ENCODE assay signal across 17 cellular contexts in the genomic region with DNA sequence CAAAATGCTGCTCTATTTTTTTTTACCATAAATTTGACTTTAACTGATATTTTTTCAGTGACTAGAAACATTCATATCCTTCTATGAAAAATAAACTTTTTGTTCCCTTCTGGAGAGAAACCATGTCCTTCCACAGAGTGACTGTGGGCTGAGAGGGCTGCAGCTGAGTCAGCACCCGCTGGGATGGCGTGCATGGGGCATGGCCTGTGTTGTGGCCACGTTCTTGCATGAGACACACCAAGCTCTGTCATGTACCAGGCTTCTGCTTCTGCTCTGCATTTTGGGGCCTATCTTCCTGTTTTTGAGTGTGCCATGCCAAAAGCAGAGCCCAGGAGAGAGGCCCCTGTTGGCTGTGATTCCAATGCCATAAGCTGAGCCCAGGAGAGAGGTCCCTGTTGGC. TPM values are rescaled to one million over a fixed set of nuclear protein-coding genes. Genes with fewer than 3 reads are reported as not detected.
DNase-seq lines count a peak whose midpoint lies in the region; ATAC-seq and TF ChIP-seq lines count a peak whose summit lies in the region.
"Had no signal": no experiment of that assay in that cellular context is flagged by ENCODE, and none has a peak within 500 bp of the region (broad histone marks: within the 10 kb centered on the region; RNA-seq: fewer than 3 reads in every experiment).

No MANE protein-coding gene starts in this region.

- no peak overlapping the region for H3K18ac ChIP-seq in trophoblast cell (ENCODE audit: low read length)

- H3K79me1 ChIP-seq in trophoblast cell (ENCODE audit: low read length) = no peaks in the 10 kb centered on the region

- WGBS in trophoblast cell (ENCODE audit: extremely low coverage, insufficient coverage, insufficient read length) = no CpG with 5 or more reads among the region's 3 CpGs

- no peak for DNase-seq in activated naive CD8-positive, alpha-beta T cell treated with anti-CD3 and anti-CD28 coated beads, Interleukin-2, amount 10 ng/mL, durations not matched to agents 7 days and 5 days
- no peak for DNase-seq in activated naive CD8-positive, alpha-beta T cell treated with anti-CD3 and anti-CD28 coated beads for 36 hours
- DNase-seq in endothelial cell (ENCODE audit: low spot score) = no peak
- DNase-seq in midbrain (lab: John Stamatoyannopoulos, UW) = peak; percentile 11
- no peak for DNase-seq in trophoblast cell
- DNase-seq in Caco-2 = no peak
- DNase-seq: activated naive CD4-positive, alpha-beta T cell treated with anti-CD3 and anti-CD28 coated beads for 36 hours; erythroblast; NCI-H146; NCI-H526; T-helper 2 cell had no signal

- no peak overlapping the region for H4K12ac ChIP-seq in trophoblast cell (ENCODE audit: low read depth, low read length)

- H3K27me3 Mint-ChIP-seq in activated naive CD8-positive, alpha-beta T cell treated with anti-CD3 and anti-CD28 coated beads, Interleukin-2, amount 10 ng/mL, durations not matched to agents 7 days and 5 days = no peaks in the 10 kb centered on the region
- no peaks in the 10 kb centered on the region for H3K27me3 Mint-ChIP-seq in activated naive CD8-positive, alpha-beta T cell treated with anti-CD3 and anti-CD28 coated beads for 36 hours
- H3K27me3 Mint-ChIP-seq in endothelial cell (ENCODE audit: unreplicated experiment) (peaks cover 9% of the 10 kb centered on the region), Caco-2 (ENCODE audit: insufficient read depth, unreplicated experiment) (no peaks in the 10 kb centered on the region)

- peaks cover 66% of the 10 kb centered on the region for H3K36me3 Mint-ChIP-seq in activated naive CD8-positive, alpha-beta T cell treated with anti-CD3 and anti-CD28 coated beads, Interleukin-2, amount 10 ng/mL, durations not matched to agents 7 days and 5 days
- peaks cover 77% of the 10 kb centered on the region for H3K36me3 Mint-ChIP-seq in activated naive CD8-positive, alpha-beta T cell treated with anti-CD3 and anti-CD28 coated beads for 36 hours
- H3K36me3 Mint-ChIP-seq in endothelial cell (ENCODE audit: low read depth, unreplicated experiment) (peaks cover 51% of the 10 kb centered on the region), Caco-2 (ENCODE audit: insufficient read depth, unreplicated experiment) (peaks cover 49% of the 10 kb centered on the region)

- H3K4me2 ChIP-seq in trophoblast cell (ENCODE audit: low read length) = no peak overlapping the region
- H3K4me2 ChIP-seq: smooth muscle cell had no signal

- no peak overlapping the region for H2AFZ ChIP-seq in trophoblast cell (ENCODE audit: insufficient read depth, low read length, poor library complexity)

- peaks cover 48% of the 10 kb centered on the region for H3K4me1 Mint-ChIP-seq in activated naive CD8-positive, alpha-beta T cell treated with anti-CD3 and anti-CD28 coated beads, Interleukin-2, amount 10 ng/mL, durations not matched to agents 7 days and 5 days
- H3K4me1 Mint-ChIP-seq in activated naive CD8-positive, alpha-beta T cell treated with anti-CD3 and anti-CD28 coated beads for 36 hours = peaks cover 43% of the 10 kb centered on the region
- peaks cover 42% of the 10 kb centered on the region for H3K4me1 Mint-ChIP-seq in endothelial cell (ENCODE audit: unreplicated experiment)
- no peaks in the 10 kb centered on the region for H3K4me1 Mint-ChIP-seq in Caco-2 (ENCODE audit: low read depth, unreplicated experiment)

- peak overlapping the region; percentile 26 for H3K4me3 Mint-ChIP-seq in activated naive CD8-positive, alpha-beta T cell treated with anti-CD3 and anti-CD28 coated beads, Interleukin-2, amount 10 ng/mL, durations not matched to agents 7 days and 5 days
- no peak overlapping the region for H3K4me3 Mint-ChIP-seq in activated naive CD8-positive, alpha-beta T cell treated with anti-CD3 and anti-CD28 coated beads for 36 hours
- peak overlapping the region; percentile 70 for H3K4me3 Mint-ChIP-seq in endothelial cell (ENCODE audit: unreplicated experiment)
- no peak overlapping the region for H3K4me3 Mint-ChIP-seq in Caco-2 (ENCODE audit: unreplicated experiment)
- H3K4me3 Mint-ChIP-seq: activated naive CD4-positive, alpha-beta T cell treated with anti-CD3 and anti-CD28 coated beads for 36 hours had no signal

- H2AK5ac ChIP-seq in trophoblast cell (ENCODE audit: low read length) = no peak overlapping the region

- H3K27me3 ChIP-seq in trophoblast cell (ENCODE audit: insufficient read depth, low read length) (no peaks in the 10 kb centered on the region), Caco-2 (replicated peaks; ENCODE audit: control insufficient read depth, insufficient read depth, low read length) (no peaks in the 10 kb centered on the region)
- H3K27me3 ChIP-seq: cardiac muscle cell had no signal

- ATAC-seq in activated naive CD8-positive, alpha-beta T cell treated with anti-CD3 and anti-CD28 coated beads, Interleukin-2, amount 10 ng/mL, durations not matched to agents 7 days and 5 days (ENCODE audit: low read depth) = peak; percentile 53
- ATAC-seq in GM21367 (IDR thresholded peaks at IDR 0.05; ENCODE audit: unreplicated experiment) = no peak
- no peak for ATAC-seq in GM21825 (IDR thresholded peaks at IDR 0.05; ENCODE audit: unreplicated experiment)

- POLR2A ChIA-PET in activated naive CD8-positive, alpha-beta T cell treated with anti-CD3 and anti-CD28 coated beads, Interleukin-2, amount 10 ng/mL, durations not matched to agents 7 days and 5 days (lab: Charles Lee) = interaction anchor here (0.9 kb wide), 1 partner anchor 8 kb away, joined by 3 read pairs; no protein-coding TSS in a partner anchor
- POLR2A ChIA-PET in Caco-2 (lab: Charles Lee) = no interaction called here

- no peak overlapping the region for H4K91ac ChIP-seq in trophoblast cell (ENCODE audit: low read depth, low read length)

- no peak overlapping the region for H3K14ac ChIP-seq in trophoblast cell (ENCODE audit: low read length)

- H3K4ac ChIP-seq in trophoblast cell (ENCODE audit: low read depth, low read length) = no peak overlapping the region

- H3K27ac Mint-ChIP-seq in activated naive CD8-positive, alpha-beta T cell treated with anti-CD3 and anti-CD28 coated beads, Interleukin-2, amount 10 ng/mL, durations not matched to agents 7 days and 5 days = peak overlapping the region; percentile 48
- H3K27ac Mint-ChIP-seq in activated naive CD8-positive, alpha-beta T cell treated with anti-CD3 and anti-CD28 coated beads for 36 hours = no peak overlapping the region
- no peak overlapping the region for H3K27ac Mint-ChIP-seq in endothelial cell (ENCODE audit: unreplicated experiment)
- H3K27ac Mint-ChIP-seq in Caco-2 (ENCODE audit: unreplicated experiment) = no peak overlapping the region
- H3K27ac Mint-ChIP-seq: activated naive CD4-positive, alpha-beta T cell treated with anti-CD3 and anti-CD28 coated beads for 36 hours had no signal

- H3K36me3 ChIP-seq in trophoblast cell (ENCODE audit: control insufficient read depth in 1 of 2, insufficient read depth in 2 of 2, low read length in 2 of 2) (peaks cover 20 to 27% of the 10 kb centered on the region in 2 experiments), Caco-2 (ENCODE audit: control insufficient read depth, insufficient read depth, low read length) (peaks cover 7% of the 10 kb centered on the region)
- H3K36me3 ChIP-seq: cardiac muscle cell had no signal

- no peak overlapping the region for H2BK5ac ChIP-seq in trophoblast cell (ENCODE audit: low read depth, low read length, poor library complexity)

- CTCF ChIA-PET in Caco-2 (lab: Charles Lee) = no interaction called here

- H2BK12ac ChIP-seq in trophoblast cell (ENCODE audit: low read length) = no peak overlapping the region

- BruUV-seq in Caco-2 (replicated peaks; lab: Mats Ljungman, UMichigan) = no TSS peak

- no peak overlapping the region for H3K9ac ChIP-seq in trophoblast cell (ENCODE audit: low read length)

- H3K9me3 Mint-ChIP-seq in activated naive CD8-positive, alpha-beta T cell treated with anti-CD3 and anti-CD28 coated beads, Interleukin-2, amount 10 ng/mL, durations not matched to agents 7 days and 5 days = peaks cover 5% of the 10 kb centered on the region
- peaks cover 8% of the 10 kb centered on the region for H3K9me3 Mint-ChIP-seq in activated naive CD8-positive, alpha-beta T cell treated with anti-CD3 and anti-CD28 coated beads for 36 hours
- H3K9me3 Mint-ChIP-seq in endothelial cell (ENCODE audit: unreplicated experiment) (peaks cover 7% of the 10 kb centered on the region), Caco-2 (ENCODE audit: unreplicated experiment) (peaks cover 20% of the 10 kb centered on the region)

- H3K23ac ChIP-seq in trophoblast cell (ENCODE audit: low read length) = no peak overlapping the region

- H2BK120ac ChIP-seq in trophoblast cell (ENCODE audit: insufficient read depth, low read length, poor library complexity) = no peak overlapping the region

- H3K4me1 ChIP-seq in trophoblast cell (ENCODE audit: control insufficient read depth in 1 of 2, insufficient read depth in 2 of 2, low read length in 2 of 2) (no peaks in the 10 kb centered on the region), Caco-2 (no peaks in the 10 kb centered on the region)

- H3K27ac ChIP-seq in trophoblast cell (ENCODE audit: low read depth, low read length) = no peak overlapping the region
- H3K27ac ChIP-seq: cardiac muscle cell, RWPE1 had no signal

- H3K9me3 ChIP-seq in trophoblast cell (ENCODE audit: insufficient read depth, low read depth, low read length) (peaks cover 15% of the 10 kb centered on the region), Caco-2 (no peaks in the 10 kb centered on the region)

- no peak for TF ChIP-seq CTCF in endothelial cell (IDR thresholded peaks at IDR 0.05; ENCODE audit: unreplicated experiment)
- TF ChIP-seq CTCF in Caco-2 (IDR thresholded peaks at IDR 0.05; ENCODE audit: insufficient read depth in 1 of 2, low read depth in 1 of 2, low read length in 1 of 2, severe bottlenecking in 1 of 2, unreplicated experiment in 1 of 2) = no peak

- H3K4me3 ChIP-seq in trophoblast cell (ENCODE audit: low read depth, low read length) (no peak overlapping the region), Caco-2 (ENCODE audit: low read depth, low read length) (no peak overlapping the region)
- H3K4me3 ChIP-seq: cardiac muscle cell, smooth muscle cell had no signal

- H4K8ac ChIP-seq in trophoblast cell (ENCODE audit: low read depth, low read length) = no peak overlapping the region

- intact Hi-C loops in Caco-2 (cut with micrococcal nuclease; ENCODE audit: unreplicated experiment) = no loop called here

- H3K79me2 ChIP-seq in trophoblast cell (ENCODE audit: control insufficient read depth, insufficient read depth, low read length, poor library complexity) = no peaks in the 10 kb centered on the region

RNA-seq across cellular contexts. Expression of a gene that starts 10.8 kb away (rescaled TPM):
- total RNA-seq in activated naive CD8-positive, alpha-beta T cell treated with anti-CD3 and anti-CD28 coated beads, Interleukin-2, amount 10 ng/mL, durations not matched to agents 7 days and 5 days = 10 to 100 TPM; 60.7 to 64.6 TPM
- 10 to 100 TPM; 47.9 to 48.8 TPM for total RNA-seq in activated naive CD8-positive, alpha-beta T cell treated with anti-CD3 and anti-CD28 coated beads for 36 hours
- total RNA-seq in endothelial cell (ENCODE audit: unreplicated experiment) (95.2 TPM), Caco-2 (2022) (119 and 138 TPM in 2 replicates)
- polyA plus RNA-seq in trophoblast cell (2013) = 60.5 and 62.0 TPM in 2 replicates

RNA-seq across cellular contexts. Expression of a gene that starts 32.7 kb away (rescaled TPM):
- 10 to 100 TPM; 92.0 to 92.4 TPM for total RNA-seq in activated naive CD8-positive, alpha-beta T cell treated with anti-CD3 and anti-CD28 coated beads, Interleukin-2, amount 10 ng/mL, durations not matched to agents 7 days and 5 days
- 10 to 100 TPM; 41.5 to 44.7 TPM for total RNA-seq in activated naive CD8-positive, alpha-beta T cell treated with anti-CD3 and anti-CD28 coated beads for 36 hours
- total RNA-seq in endothelial cell (ENCODE audit: unreplicated experiment) = not detected
- 0.74 and 0.86 TPM in 2 replicates for polyA plus RNA-seq in trophoblast cell (2013)
- not detected in 2 replicates for total RNA-seq in Caco-2 (2022)
- total RNA-seq: cardiac muscle cell, smooth muscle cell had no signal
- polyA plus RNA-seq: AG04450 had no signal

Comparison
In these comparisons a context has a peak if more than half of its experiments do, and no peak if none do; other contexts are left out.
1. H3K4me3 Mint-ChIP-seq: peak in activated naive CD8-positive, alpha-beta T cell treated with anti-CD3 and anti-CD28 coated beads, Interleukin-2, amount 10 ng/mL, durations not matched to agents 7 days and 5 days (single experiment) and endothelial cell (single experiment); none in activated naive CD8-positive, alpha-beta T cell treated with anti-CD3 and anti-CD28 coated beads for 36 hours (single experiment) and Caco-2 (single experiment).
2. RNA of a gene that starts 32.7 kb away (total RNA-seq): 92.0 to 92.4 TPM in activated naive CD8-positive, alpha-beta T cell treated with anti-CD3 and anti-CD28 coated beads, Interleukin-2, amount 10 ng/mL, durations not matched to agents 7 days and 5 days and 41.5 to 44.7 TPM in activated naive CD8-positive, alpha-beta T cell treated with anti-CD3 and anti-CD28 coated beads for 36 hours; not detected in endothelial cell (single experiment) and not detected in Caco-2; every median in the first group is over 10 times any median in the second.